ENCODE assay signal across 25 cellular contexts in the genomic region with DNA sequence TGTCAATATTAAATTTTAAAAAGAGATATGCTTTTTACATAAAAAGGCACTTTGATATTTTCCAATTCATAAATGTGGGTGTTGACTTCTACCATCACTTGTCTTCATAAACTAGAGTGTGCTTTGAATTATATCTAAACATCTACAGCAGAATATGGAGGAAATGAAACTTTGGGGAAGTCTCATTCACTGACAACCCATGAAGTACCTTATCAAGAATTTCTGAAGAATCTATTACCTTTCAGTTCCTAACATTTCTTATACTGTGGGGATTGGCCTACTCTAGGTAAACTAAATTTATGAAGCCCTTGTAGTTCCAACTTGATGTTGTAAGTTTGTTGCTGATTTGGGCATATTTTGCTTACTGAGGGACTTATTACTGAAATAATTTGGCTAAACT.
"Had no signal": no experiment of that assay in that cellular context is flagged by ENCODE, and none has a peak within 500 bp of the region (broad histone marks: within the 10 kb centered on the region; RNA-seq: fewer than 3 reads in every experiment).

No MANE protein-coding gene starts in this region.

- H3K4me1 Mint-ChIP-seq: endodermal cell had no signal

- H3K4me3 Mint-ChIP-seq: dendritic cell treated with granulocyte-macrophage colony-stimulating factor and Interleukin-4, amounts not matched to agents 40 ng/mL and 50 ng/mL, for 4 days; effector memory CD8-positive, alpha-beta T cell; endodermal cell had no signal

- H3K27ac Mint-ChIP-seq: dendritic cell treated with granulocyte-macrophage colony-stimulating factor and Interleukin-4, amounts not matched to agents 40 ng/mL and 50 ng/mL, for 4 days; effector memory CD8-positive, alpha-beta T cell; endodermal cell had no signal

- ATAC-seq: effector memory CD8-positive, alpha-beta T cell; esophagus mucosa; foreskin keratinocyte; gastrocnemius medialis; gastroesophageal sphincter; heart left ventricle; heart right ventricle had no signal

- DNase-seq: colonic mucosa; cortex of kidney; dermis blood vessel endothelial cell; dorsolateral prefrontal cortex; effector CD4-positive, alpha-beta T cell; effector CD8-positive, alpha-beta T cell; effector memory CD4-positive, alpha-beta T cell; effector memory CD8-positive, alpha-beta T cell; endodermal cell; erythroblast; esophagus squamous epithelium; foreskin fibroblast; foreskin keratinocyte; foreskin melanocyte; gastrocnemius medialis; glutamatergic neuron; heart left ventricle; heart right ventricle had no signal

- FAIRE-seq: colon, endometrium, endothelial cell of umbilical vein, frontal cortex had no signal

- H3K27me3 Mint-ChIP-seq: dendritic cell treated with granulocyte-macrophage colony-stimulating factor and Interleukin-4, amounts not matched to agents 40 ng/mL and 50 ng/mL, for 4 days; effector memory CD8-positive, alpha-beta T cell had no signal
